1 cellular context compared by ENCODE assay signal in the genomic region with DNA sequence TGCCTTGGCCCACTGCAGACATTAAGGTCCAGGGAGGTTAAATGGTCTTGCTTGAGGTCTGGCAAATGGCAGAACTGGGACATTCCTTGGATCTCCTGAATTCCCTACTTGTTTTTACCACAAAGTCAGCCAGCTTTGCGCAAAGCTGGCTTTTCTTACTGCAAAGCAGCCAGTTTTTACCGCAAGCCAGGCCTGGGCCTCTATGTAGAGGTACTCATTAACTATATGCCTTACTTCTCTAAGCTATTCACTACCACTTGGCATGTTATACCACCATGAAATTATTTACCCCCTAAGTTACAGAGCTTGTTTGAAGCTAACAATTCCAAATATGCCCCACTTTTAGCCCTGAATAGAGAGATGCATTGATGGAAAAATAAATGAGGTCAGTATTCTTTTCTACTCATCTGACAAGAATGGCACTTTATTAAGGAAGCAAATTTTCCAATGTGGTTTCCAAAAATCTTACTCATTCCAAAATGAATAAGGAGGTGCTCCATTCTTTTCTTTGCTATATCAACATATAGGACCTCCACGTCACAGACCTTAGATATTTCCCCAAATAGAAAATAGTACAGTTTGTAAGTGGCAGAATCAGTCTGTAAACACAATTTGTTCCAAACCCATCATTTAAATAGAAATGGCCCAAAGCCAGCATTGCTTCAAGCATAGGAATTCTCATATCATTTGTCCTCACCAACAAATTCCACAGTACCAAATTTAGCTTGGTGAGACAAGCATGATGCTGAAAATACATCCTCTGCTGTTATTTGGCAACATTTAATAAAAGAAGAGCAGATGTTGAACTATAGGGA.
TF ChIP-seq lines count a peak whose summit lies in the region.

No MANE protein-coding gene starts in this region.

TF ChIP-seq in WTC11, 78 proteins besides CTCF, POLR2A, EP300 and RAD21 (continued from another document):
- no peak for TF ChIP-seq IRF2 (CRISPR knock-in tag; IDR thresholded peaks at IDR 0.05; ENCODE audit: borderline replicate concordance, low read depth)
- TF ChIP-seq, protein P1, sequence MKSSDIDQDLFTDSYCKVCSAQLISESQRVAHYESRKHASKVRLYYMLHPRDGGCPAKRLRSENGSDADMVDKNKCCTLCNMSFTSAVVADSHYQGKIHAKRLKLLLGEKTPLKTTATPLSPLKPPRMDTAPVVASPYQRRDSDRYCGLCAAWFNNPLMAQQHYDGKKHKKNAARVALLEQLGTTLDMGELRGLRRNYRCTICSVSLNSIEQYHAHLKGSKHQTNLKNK (CRISPR knock-in tag; IDR thresholded peaks at IDR 0.05) = no peak
- no peak for TF ChIP-seq IRF1 (CRISPR knock-in tag; IDR thresholded peaks at IDR 0.05)
- no peak for TF ChIP-seq KAT7 (CRISPR knock-in tag; IDR thresholded peaks at IDR 0.05; ENCODE audit: borderline replicate concordance)
- no peak for TF ChIP-seq MYBL2 (CRISPR knock-in tag; IDR thresholded peaks at IDR 0.05)
- no peak for TF ChIP-seq GABPB1 (CRISPR knock-in tag; IDR thresholded peaks at IDR 0.05)
- TF ChIP-seq, protein P2, sequence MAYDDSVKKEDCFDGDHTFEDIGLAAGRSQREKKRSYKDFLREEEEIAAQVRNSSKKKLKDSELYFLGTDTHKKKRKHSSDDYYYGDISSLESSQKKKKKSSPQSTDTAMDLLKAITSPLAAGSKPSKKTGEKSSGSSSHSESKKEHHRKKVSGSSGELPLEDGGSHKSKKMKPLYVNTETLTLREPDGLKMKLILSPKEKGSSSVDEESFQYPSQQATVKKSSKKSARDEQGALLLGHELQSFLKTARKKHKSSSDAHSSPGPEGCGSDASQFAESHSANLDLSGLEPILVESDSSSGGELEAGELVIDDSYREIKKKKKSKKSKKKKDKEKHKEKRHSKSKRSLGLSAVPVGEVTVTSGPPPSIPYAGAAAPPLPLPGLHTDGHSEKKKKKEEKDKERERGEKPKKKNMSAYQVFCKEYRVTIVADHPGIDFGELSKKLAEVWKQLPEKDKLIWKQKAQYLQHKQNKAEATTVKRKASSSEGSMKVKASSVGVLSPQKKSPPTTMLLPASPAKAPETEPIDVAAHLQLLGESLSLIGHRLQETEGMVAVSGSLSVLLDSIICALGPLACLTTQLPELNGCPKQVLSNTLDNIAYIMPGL (CRISPR knock-in tag; IDR thresholded peaks at IDR 0.05) = no peak
- no peak for TF ChIP-seq AR (CRISPR knock-in tag; IDR thresholded peaks at IDR 0.05)
- TF ChIP-seq, protein P3, sequence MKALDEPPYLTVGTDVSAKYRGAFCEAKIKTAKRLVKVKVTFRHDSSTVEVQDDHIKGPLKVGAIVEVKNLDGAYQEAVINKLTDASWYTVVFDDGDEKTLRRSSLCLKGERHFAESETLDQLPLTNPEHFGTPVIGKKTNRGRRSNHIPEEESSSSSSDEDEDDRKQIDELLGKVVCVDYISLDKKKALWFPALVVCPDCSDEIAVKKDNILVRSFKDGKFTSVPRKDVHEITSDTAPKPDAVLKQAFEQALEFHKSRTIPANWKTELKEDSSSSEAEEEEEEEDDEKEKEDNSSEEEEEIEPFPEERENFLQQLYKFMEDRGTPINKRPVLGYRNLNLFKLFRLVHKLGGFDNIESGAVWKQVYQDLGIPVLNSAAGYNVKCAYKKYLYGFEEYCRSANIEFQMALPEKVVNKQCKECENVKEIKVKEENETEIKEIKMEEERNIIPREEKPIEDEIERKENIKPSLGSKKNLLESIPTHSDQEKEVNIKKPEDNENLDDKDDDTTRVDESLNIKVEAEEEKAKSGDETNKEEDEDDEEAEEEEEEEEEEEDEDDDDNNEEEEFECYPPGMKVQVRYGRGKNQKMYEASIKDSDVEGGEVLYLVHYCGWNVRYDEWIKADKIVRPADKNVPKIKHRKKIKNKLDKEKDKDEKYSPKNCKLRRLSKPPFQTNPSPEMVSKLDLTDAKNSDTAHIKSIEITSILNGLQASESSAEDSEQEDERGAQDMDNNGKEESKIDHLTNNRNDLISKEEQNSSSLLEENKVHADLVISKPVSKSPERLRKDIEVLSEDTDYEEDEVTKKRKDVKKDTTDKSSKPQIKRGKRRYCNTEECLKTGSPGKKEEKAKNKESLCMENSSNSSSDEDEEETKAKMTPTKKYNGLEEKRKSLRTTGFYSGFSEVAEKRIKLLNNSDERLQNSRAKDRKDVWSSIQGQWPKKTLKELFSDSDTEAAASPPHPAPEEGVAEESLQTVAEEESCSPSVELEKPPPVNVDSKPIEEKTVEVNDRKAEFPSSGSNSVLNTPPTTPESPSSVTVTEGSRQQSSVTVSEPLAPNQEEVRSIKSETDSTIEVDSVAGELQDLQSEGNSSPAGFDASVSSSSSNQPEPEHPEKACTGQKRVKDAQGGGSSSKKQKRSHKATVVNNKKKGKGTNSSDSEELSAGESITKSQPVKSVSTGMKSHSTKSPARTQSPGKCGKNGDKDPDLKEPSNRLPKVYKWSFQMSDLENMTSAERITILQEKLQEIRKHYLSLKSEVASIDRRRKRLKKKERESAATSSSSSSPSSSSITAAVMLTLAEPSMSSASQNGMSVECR (CRISPR knock-in tag; IDR thresholded peaks at IDR 0.05; ENCODE audit: borderline replicate concordance) = no peak
